1 cellular context compared by ENCODE assay signal in the genomic region with DNA sequence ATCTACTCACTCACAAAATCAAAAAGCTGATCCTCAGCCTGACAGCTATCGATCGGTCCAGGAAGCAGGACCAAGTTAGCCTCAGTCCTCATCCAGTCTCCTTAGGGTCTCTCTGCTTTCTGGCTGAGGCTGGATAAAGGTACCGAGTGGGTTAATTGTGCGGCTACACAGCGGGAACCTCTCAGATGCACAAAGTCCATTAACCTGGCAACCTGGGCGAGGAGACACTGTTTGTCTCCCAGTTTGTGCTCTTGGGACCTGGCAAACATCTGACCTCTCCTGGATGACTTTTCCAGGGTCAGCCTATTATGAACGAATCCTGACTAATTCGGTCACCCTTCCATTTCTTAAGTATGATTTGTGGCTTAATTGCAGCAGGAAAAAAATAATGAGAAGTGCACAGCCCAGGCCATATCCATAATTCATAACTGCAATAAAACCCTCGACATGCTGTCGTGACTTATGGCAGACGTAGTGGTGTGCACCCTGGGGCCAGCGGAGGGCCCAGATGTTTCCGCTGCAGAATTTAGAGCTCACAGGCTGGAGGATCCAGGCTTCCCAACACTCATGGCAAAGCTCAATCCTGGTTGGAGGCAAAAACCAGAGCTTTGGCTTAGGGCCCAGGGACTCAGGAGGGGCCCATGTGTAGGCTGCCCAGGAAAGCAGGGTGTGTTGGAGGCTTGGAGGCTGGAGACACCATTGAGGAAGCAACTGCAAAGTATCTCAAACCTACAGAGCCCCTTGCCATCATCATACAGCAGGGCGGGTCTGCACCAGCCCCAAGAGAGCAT.
TF ChIP-seq lines count a peak whose summit lies in the region.

No MANE protein-coding gene starts in this region.

TF ChIP-seq in HepG2, 621 proteins besides CTCF, POLR2A, EP300 and RAD21 (continued from another document and continues in another):
- TF ChIP-seq, protein P1, sequence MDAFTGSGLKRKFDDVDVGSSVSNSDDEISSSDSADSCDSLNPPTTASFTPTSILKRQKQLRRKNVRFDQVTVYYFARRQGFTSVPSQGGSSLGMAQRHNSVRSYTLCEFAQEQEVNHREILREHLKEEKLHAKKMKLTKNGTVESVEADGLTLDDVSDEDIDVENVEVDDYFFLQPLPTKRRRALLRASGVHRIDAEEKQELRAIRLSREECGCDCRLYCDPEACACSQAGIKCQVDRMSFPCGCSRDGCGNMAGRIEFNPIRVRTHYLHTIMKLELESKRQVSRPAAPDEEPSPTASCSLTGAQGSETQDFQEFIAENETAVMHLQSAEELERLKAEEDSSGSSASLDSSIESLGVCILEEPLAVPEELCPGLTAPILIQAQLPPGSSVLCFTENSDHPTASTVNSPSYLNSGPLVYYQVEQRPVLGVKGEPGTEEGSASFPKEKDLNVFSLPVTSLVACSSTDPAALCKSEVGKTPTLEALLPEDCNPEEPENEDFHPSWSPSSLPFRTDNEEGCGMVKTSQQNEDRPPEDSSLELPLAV (CRISPR knock-in tag; conservative IDR thresholded peaks at IDR 0.05; ENCODE audit: low read depth) = no peak
- TF ChIP-seq SNAPC2 (CRISPR knock-in tag; IDR thresholded peaks at IDR 0.05) (no peak), GABPB1 (CRISPR knock-in tag; IDR thresholded peaks at IDR 0.05) (0 out of 2 replicates have a peak, but pooled peaks have one; percentile 3), ZNF501 (CRISPR knock-in tag; IDR thresholded peaks at IDR 0.05) (peak; percentile 78), ZBED4 (CRISPR knock-in tag; IDR thresholded peaks at IDR 0.05; ENCODE audit: borderline replicate concordance) (no peak), ZNF781 (CRISPR knock-in tag; IDR thresholded peaks at IDR 0.05; ENCODE audit: borderline replicate concordance, not compliant biosample characterization) (no peak), KDM4B (CRISPR knock-in tag; IDR thresholded peaks at IDR 0.05) (no peak), SYNCRIP (IDR thresholded peaks at IDR 0.05; ENCODE audit: insufficient read depth, low read depth, low read length) (no peak), ZSCAN25 (CRISPR knock-in tag; IDR thresholded peaks at IDR 0.05) (peak; percentile 59; the same call in 1 of the 2 replicates), CEBPB (IDR thresholded peaks at IDR 0.05; ENCODE audit: borderline replicate concordance, low read depth, low read length) (no peak), SAFB2 (CRISPR knock-in tag; IDR thresholded peaks at IDR 0.05; ENCODE audit: borderline replicate concordance, low read depth) (no peak), CCDC6 (CRISPR knock-in tag; IDR thresholded peaks at IDR 0.05) (peak; percentile 66; the same call in 1 of the 2 replicates), CERS6 (CRISPR knock-in tag; IDR thresholded peaks at IDR 0.05) (no peak), ZNF879 (CRISPR knock-in tag; IDR thresholded peaks at IDR 0.05) (no peak), ZNF546 (CRISPR knock-in tag; conservative IDR thresholded peaks at IDR 0.05) (no peak), TRAFD1 (CRISPR knock-in tag; IDR thresholded peaks at IDR 0.05; ENCODE audit: borderline replicate concordance) (no peak), MAZ (IDR thresholded peaks at IDR 0.05; ENCODE audit: borderline replicate concordance, low read depth, low read length) (no peak), MAZ (CRISPR knock-in tag; IDR thresholded peaks at IDR 0.05; ENCODE audit: low read depth) (no peak), BCL6 (CRISPR knock-in tag; IDR thresholded peaks at IDR 0.05) (peak; percentile 74), PITX1 (CRISPR knock-in tag; IDR thresholded peaks at IDR 0.05) (peak; percentile 65; the same call in 1 of the 2 replicates), ZNF678 (CRISPR knock-in tag; IDR thresholded peaks at IDR 0.05) (no peak), ZKSCAN5 (CRISPR knock-in tag; IDR thresholded peaks at IDR 0.05) (no peak), ZNF496 (CRISPR knock-in tag; IDR thresholded peaks at IDR 0.05; ENCODE audit: insufficient replicate concordance) (no peak), ZNF737 (CRISPR knock-in tag; IDR thresholded peaks at IDR 0.05; ENCODE audit: borderline replicate concordance) (no peak), DMTF1 (CRISPR knock-in tag; IDR thresholded peaks at IDR 0.05) (no peak), ZNF646 (CRISPR knock-in tag; IDR thresholded peaks at IDR 0.05) (peak; percentile 49; the same call in 1 of the 2 replicates), ZNF772 (CRISPR knock-in tag; IDR thresholded peaks at IDR 0.05) (no peak), HOMEZ (CRISPR knock-in tag; IDR thresholded peaks at IDR 0.05; ENCODE audit: low read depth) (no peak), ETV5 (CRISPR knock-in tag; IDR thresholded peaks at IDR 0.05; ENCODE audit: borderline replicate concordance) (no peak; the same call in 1 of the 2 replicates)
- TF ChIP-seq, protein P2, sequence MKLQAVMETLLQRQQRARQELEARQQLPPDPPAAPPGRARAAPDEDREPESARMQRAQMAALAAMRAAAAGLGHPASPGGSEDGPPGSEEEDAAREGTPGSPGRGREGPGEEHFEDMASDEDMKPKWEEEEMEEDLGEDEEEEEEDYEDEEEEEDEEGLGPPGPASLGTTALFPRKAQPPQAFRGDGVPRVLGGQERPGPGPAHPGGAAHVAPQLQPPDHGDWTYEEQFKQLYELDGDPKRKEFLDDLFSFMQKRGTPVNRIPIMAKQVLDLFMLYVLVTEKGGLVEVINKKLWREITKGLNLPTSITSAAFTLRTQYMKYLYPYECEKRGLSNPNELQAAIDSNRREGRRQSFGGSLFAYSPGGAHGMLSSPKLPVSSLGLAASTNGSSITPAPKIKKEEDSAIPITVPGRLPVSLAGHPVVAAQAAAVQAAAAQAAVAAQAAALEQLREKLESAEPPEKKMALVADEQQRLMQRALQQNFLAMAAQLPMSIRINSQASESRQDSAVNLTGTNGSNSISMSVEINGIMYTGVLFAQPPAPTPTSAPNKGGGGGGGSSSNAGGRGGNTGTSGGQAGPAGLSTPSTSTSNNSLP (IDR thresholded peaks at IDR 0.05; ENCODE audit: low read depth, low read length) = no peak; the same call in 1 of the 2 replicates
- TF ChIP-seq, protein P3, sequence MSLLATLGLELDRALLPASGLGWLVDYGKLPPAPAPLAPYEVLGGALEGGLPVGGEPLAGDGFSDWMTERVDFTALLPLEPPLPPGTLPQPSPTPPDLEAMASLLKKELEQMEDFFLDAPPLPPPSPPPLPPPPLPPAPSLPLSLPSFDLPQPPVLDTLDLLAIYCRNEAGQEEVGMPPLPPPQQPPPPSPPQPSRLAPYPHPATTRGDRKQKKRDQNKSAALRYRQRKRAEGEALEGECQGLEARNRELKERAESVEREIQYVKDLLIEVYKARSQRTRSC (CRISPR knock-in tag; IDR thresholded peaks at IDR 0.05; ENCODE audit: low read depth) = no peak
